In genomic region chr3:66527253-66527652, GRCh38 we compare ENCODE assay signal across 10 cellular contexts.
"Had no signal": no experiment of that assay in that cellular context is flagged by ENCODE, and none has a peak within 500 bp of the region (broad histone marks: within the 10 kb centered on the region; RNA-seq: fewer than 3 reads in every experiment).

No MANE protein-coding gene starts in this region.

- ATAC-seq: activated T-cell treated with anti-CD3 and anti-CD28 coated beads, Interleukin-2, amount 50 U/mL, for 72 hours; gastroesophageal sphincter had no signal

- H3K4me3 ChIP-seq: colonic mucosa, gastroesophageal sphincter had no signal

- H3K27ac ChIP-seq: colonic mucosa, gastroesophageal sphincter had no signal

- H3K9me3 ChIP-seq: colonic mucosa, gastroesophageal sphincter had no signal

- H3K27me3 ChIP-seq: colonic mucosa, gastroesophageal sphincter had no signal

- H3K36me3 ChIP-seq: colonic mucosa, gastroesophageal sphincter had no signal

- DNase-seq: activated CD4-positive, alpha-beta memory T cell treated with anti-CD3 and anti-CD28 coated beads, Interleukin-2, amount 10 ng/mL, durations not matched to agents 7 days and 5 days; activated naive CD8-positive, alpha-beta T cell treated with anti-CD3 and anti-CD28 coated beads, Interleukin-2, amount 10 ng/mL, durations not matched to agents 7 days and 5 days; activated T-cell treated with anti-CD3 and anti-CD28 coated beads, Interleukin-2, amount 50 U/mL, for 72 hours; anterior cingulate cortex; colonic mucosa; effector CD8-positive, alpha-beta T cell; mesendoderm; stimulated activated CD4-positive, alpha-beta T cell treated with anti-CD3 and anti-CD28 coated beads, Interleukin-2, amount 100 ng/mL, for 48 hours; stimulated activated naive CD4-positive, alpha-beta T cell treated with Interleukin-2 at 50 U/mL for 16 hours had no signal

- H3K4me1 ChIP-seq: colonic mucosa, gastroesophageal sphincter had no signal
